In the genomic region with DNA sequence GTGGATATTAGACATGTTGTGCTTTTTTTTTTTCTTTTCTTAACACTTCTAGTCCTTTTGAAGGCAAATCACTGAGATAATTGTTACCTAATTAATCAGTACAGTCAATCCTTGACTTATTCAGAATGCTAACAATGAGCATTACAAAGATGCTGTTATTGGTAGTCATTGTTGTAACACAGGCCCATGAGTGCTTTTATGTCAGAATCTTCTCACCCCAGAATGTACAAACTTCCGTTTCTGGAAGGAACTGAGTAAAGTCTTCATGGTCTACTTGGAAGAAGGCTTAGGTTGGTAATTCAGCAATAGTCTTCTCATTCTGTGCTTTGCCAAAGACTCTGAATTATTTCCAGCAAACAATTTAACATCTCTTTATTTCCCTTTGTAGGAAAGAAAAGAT, we compare ENCODE assay signal across 25 cellular contexts. TPM values are rescaled to one million over a fixed set of nuclear protein-coding genes. Genes with fewer than 3 reads are reported as not detected.
"Had no signal": no experiment of that assay in that cellular context is flagged by ENCODE, and none has a peak within 500 bp of the region (broad histone marks: within the 10 kb centered on the region; RNA-seq: fewer than 3 reads in every experiment).

No MANE protein-coding gene starts in this region.

- H3K27me3 ChIP-seq: adrenal gland, testis, vagina had no signal

- H3K27ac Mint-ChIP-seq: activated naive CD8-positive, alpha-beta T cell; activated T-helper 2 cell treated with anti-CD3 and anti-CD28 coated beads, Interferon-gamma antibody, Interleukin-2, Interleukin-4, amounts not matched to agents 10 μg/mL and 5 μg/mL and 100 μg/mL, durations not matched to agents 14 hours and 24 hours and 36 hours; naive thymus-derived CD4-positive, alpha-beta T cell; stimulated activated memory B cell treated with anti-CD40 and anti-IgM and Interleukin-4, amounts not matched to agents 10 μg/mL and 1 μg/mL and 100 μg/mL, for 72 hours had no signal

- ATAC-seq: heart right ventricle; left lobe of liver; lower lobe of right lung; naive thymus-derived CD4-positive, alpha-beta T cell; sciatic nerve; stimulated activated memory B cell treated with anti-CD40 and anti-IgM and Interleukin-4, amounts not matched to agents 10 μg/mL and 1 μg/mL and 100 μg/mL, for 72 hours had no signal

- H3K9me3 Mint-ChIP-seq: activated T-helper 2 cell treated with anti-CD3 and anti-CD28 coated beads, Interferon-gamma antibody, Interleukin-2, Interleukin-4, amounts not matched to agents 10 μg/mL and 5 μg/mL and 100 μg/mL, durations not matched to agents 14 hours and 24 hours and 36 hours; neural crest cell had no signal

- DNase-seq: activated CD4-positive, alpha-beta T cell treated with anti-CD3 and anti-CD28 coated beads for 1 hour; activated CD4-positive, alpha-beta T cell treated with anti-CD3 and anti-CD28 coated beads, Interleukin-2, amount 50 U/mL, for 1 hour; activated naive CD4-positive, alpha-beta T cell; activated T-cell treated with anti-CD3 and anti-CD28 coated beads, Interleukin-2, amount 50 U/mL, for 1 hour; adrenal gland; cerebellar nuclear complex; erythroblast; foreskin fibroblast; heart right ventricle; lower lobe of right lung; naive thymus-derived CD4-positive, alpha-beta T cell; occipital lobe; small intestine; stomach; T-helper 9 cell; testis; trophoblast cell had no signal

- H3K4me3 Mint-ChIP-seq: activated naive CD8-positive, alpha-beta T cell; naive thymus-derived CD4-positive, alpha-beta T cell; neural crest cell; stimulated activated memory B cell treated with anti-CD40 and anti-IgM and Interleukin-4, amounts not matched to agents 10 μg/mL and 1 μg/mL and 100 μg/mL, for 72 hours had no signal

- H3K9me3 ChIP-seq: adrenal gland, heart right ventricle, lower lobe of right lung, stomach, testis, vagina had no signal

- H3K27ac ChIP-seq: adrenal gland, coronary artery, heart right ventricle, lower lobe of right lung, stomach, testis, vagina had no signal

- H3K36me3 Mint-ChIP-seq: activated naive CD8-positive, alpha-beta T cell; stimulated activated memory B cell treated with anti-CD40 and anti-IgM and Interleukin-4, amounts not matched to agents 10 μg/mL and 1 μg/mL and 100 μg/mL, for 72 hours had no signal

- H3K36me3 ChIP-seq: adrenal gland, heart right ventricle, lower lobe of right lung, stomach, vagina had no signal

- H3K4me3 ChIP-seq: adrenal gland, coronary artery, heart right ventricle, lower lobe of right lung, testis, vagina had no signal

- H3K4me1 ChIP-seq: adrenal gland, lower lobe of right lung, testis had no signal

RNA-seq across cellular contexts. Expression of a gene that starts 3.1 kb away (rescaled TPM):
- polyA plus RNA-seq: naive thymus-derived CD4-positive, alpha-beta T cell had no signal
